Comparison of ENCODE assay signal across 11 cellular contexts in genomic region chr14:61720302-61720677, GRCh38. TPM values are rescaled to one million over a fixed set of nuclear protein-coding genes. Genes with fewer than 3 reads are reported as not detected.
DNase-seq lines count a peak whose midpoint lies in the region; ATAC-seq, FAIRE-seq and TF ChIP-seq lines count a peak whose summit lies in the region.
"Had no signal": no experiment of that assay in that cellular context is flagged by ENCODE, and none has a peak within 500 bp of the region (broad histone marks: within the 10 kb centered on the region; RNA-seq: fewer than 3 reads in every experiment).

No MANE protein-coding gene starts in this region.

- ATAC-seq in A549 (no peak), HepG2 (no peak), GM21381 (IDR thresholded peaks at IDR 0.05; ENCODE audit: unreplicated experiment) (no peak), GM19452 (IDR thresholded peaks at IDR 0.05; ENCODE audit: unreplicated experiment) (no peak)
- ATAC-seq in activated CD8-positive, alpha-beta T cell treated with anti-CD3 and anti-CD28 coated beads, Interleukin-2, amount 10 ng/mL, durations not matched to agents 7 days and 5 days = no peak

- H3K4me1 Mint-ChIP-seq in activated CD8-positive, alpha-beta T cell treated with anti-CD3 and anti-CD28 coated beads, Interleukin-2, amount 10 ng/mL, durations not matched to agents 7 days and 5 days (ENCODE audit: low read depth) = peaks cover 68% of the 10 kb centered on the region

- DNase-seq in A549 (ENCODE audit: low read depth in 1 of 2, low spot score in 1 of 2) (no peak), GM19239 (ENCODE audit: insufficient read length, low spot score) (no peak), HepG2 (ENCODE audit: low spot score) (no peak), colonic mucosa (no peak), MG63 (no peak)
- no peak for DNase-seq in activated CD8-positive, alpha-beta T cell treated with anti-CD3 and anti-CD28 coated beads, Interleukin-2, amount 10 ng/mL, durations not matched to agents 7 days and 5 days
- DNase-seq: dorsolateral prefrontal cortex, NCI-H1436 treated with DMSO at 0.1 percent for 48 hours, T1000 had no signal

- no peak for TF ChIP-seq RAD21 in A549 (conservative IDR thresholded peaks at IDR 0.05 in 1 of 2, IDR thresholded peaks at IDR 0.05 in 1 of 2)
- no peak for TF ChIP-seq RAD21 in HepG2 (CRISPR knock-in tag; IDR thresholded peaks at IDR 0.05)

- H3K27me3 ChIP-seq in HepG2 (ENCODE audit: control insufficient read depth in 1 of 2, insufficient read depth in 2 of 2, low read length in 2 of 2) = no peaks in the 10 kb centered on the region; a peak in 1 of 5 replicates
- H3K27me3 ChIP-seq in colonic mucosa = no peaks in the 10 kb centered on the region
- H3K27me3 ChIP-seq in MG63 = no peaks in the 10 kb centered on the region
- H3K27me3 ChIP-seq: dorsolateral prefrontal cortex had no signal

- no peak overlapping the region for H2AFZ ChIP-seq in HepG2 (ENCODE audit: low read length)

- no TSS peak for BruUV-seq in HepG2 (replicated peaks; lab: Mats Ljungman, UMichigan)

- H3K4me1 ChIP-seq in A549 = peaks cover 96% of the 10 kb centered on the region
- peaks cover 41% of the 10 kb centered on the region for H3K4me1 ChIP-seq in HepG2 (ENCODE audit: insufficient read depth, low read length)
- H3K4me1 ChIP-seq in colonic mucosa = no peaks in the 10 kb centered on the region

- H3K36me3 ChIP-seq in HepG2 (replicated peaks in 1 of 2; ENCODE audit: control insufficient read depth in 1 of 2, insufficient read depth in 2 of 2, low read length in 2 of 2) (peaks cover 6 to 36% of the 10 kb centered on the region in 2 experiments), colonic mucosa (no peaks in the 10 kb centered on the region), MG63 (peaks cover 23% of the 10 kb centered on the region)

- POLR2A ChIA-PET in A549 (lab: Yijun Ruan, JAX) = interaction anchor here (0.7 to 1.4 kb wide), 3 partner anchors 42 to 161 kb away, joined by 3 to 5 read pairs (median 5); partner anchors contain the start of gene SNAPC1
- POLR2A ChIA-PET in activated CD8-positive, alpha-beta T cell treated with anti-CD3 and anti-CD28 coated beads, Interleukin-2, amount 10 ng/mL, durations not matched to agents 7 days and 5 days (lab: Charles Lee) = interaction anchor here (0.9 to 2.2 kb wide), 5 partner anchors 21 to 167 kb away, joined by 3 to 11 read pairs (median 4); partner anchors contain the start of gene HIF1A
- POLR2A ChIA-PET in HepG2 (lab: Yijun Ruan, JAX) = no interaction called here

- WGBS in A549 (ENCODE audit: missing lambda C conversion rate) = 77% methylated on average over 9 of the region's 9 CpGs
- 96% methylated on average over 9 of the region's 9 CpGs for WGBS in HepG2 (ENCODE audit: low lambda C conversion rate)

- peak overlapping the region; percentile 20 for H3K4me3 Mint-ChIP-seq in activated CD8-positive, alpha-beta T cell treated with anti-CD3 and anti-CD28 coated beads, Interleukin-2, amount 10 ng/mL, durations not matched to agents 7 days and 5 days

- TF ChIP-seq EP300 in A549 (IDR thresholded peaks at IDR 0.05) (no peak), HepG2 (IDR thresholded peaks at IDR 0.05; ENCODE audit: low read depth in 2 of 2, low read length in 2 of 2) (no peak), HepG2 (CRISPR knock-in tag; IDR thresholded peaks at IDR 0.05; ENCODE audit: borderline replicate concordance) (no peak)

- H3K4me3 ChIP-seq in A549 (no peak overlapping the region), HepG2 (replicated peaks in 1 of 3; ENCODE audit: insufficient read depth in 1 of 3, low read depth in 2 of 3, low read length in 3 of 3) (no peak overlapping the region), colonic mucosa (no peak overlapping the region), MG63 (no peak overlapping the region)
- H3K4me3 ChIP-seq: dorsolateral prefrontal cortex had no signal

- intact Hi-C loops in HepG2 (cut with micrococcal nuclease; ENCODE audit: unreplicated experiment) (no loop called here), colonic mucosa (cut with DNase I) (no loop called here)

- TF ChIP-seq POLR2A in A549 (IDR thresholded peaks at IDR 0.05; ENCODE audit: low read length) (no peak), HepG2 (IDR thresholded peaks at IDR 0.05; ENCODE audit: insufficient read depth in 1 of 2, low read depth in 2 of 2, low read length in 2 of 2) (no peak)

- no peaks in the 10 kb centered on the region for H3K9me3 ChIP-seq in A549
- H3K9me3 ChIP-seq in HepG2 (ENCODE audit: low read length) = no peaks in the 10 kb centered on the region
- no peaks in the 10 kb centered on the region for H3K9me3 ChIP-seq in colonic mucosa
- H3K9me3 ChIP-seq in MG63 = no peaks in the 10 kb centered on the region

- no peak overlapping the region for H3K27ac ChIP-seq in A549
- H3K27ac ChIP-seq in HepG2 (ENCODE audit: extremely low read length, insufficient read depth, low read length) = no peak overlapping the region
- H3K27ac ChIP-seq in colonic mucosa = no peak overlapping the region

- CTCF ChIA-PET in A549 (lab: Yijun Ruan, JAX) = interaction anchor here (0.7 to 2.7 kb wide), 5 partner anchors 9 to 259 kb away, joined by 3 to 13 read pairs (median 5); no protein-coding TSS in a partner anchor
- CTCF ChIA-PET in activated CD8-positive, alpha-beta T cell treated with anti-CD3 and anti-CD28 coated beads, Interleukin-2, amount 10 ng/mL, durations not matched to agents 7 days and 5 days (lab: Charles Lee) = interaction anchor here (1.1 to 5.0 kb wide), 18 partner anchors 9 to 445 kb away, joined by 3 to 27 read pairs (median 5); no protein-coding TSS in a partner anchor
- CTCF ChIA-PET in HepG2 (lab: Yijun Ruan, JAX; ENCODE audit: low intra/inter-chr PET ratio, low total read pairs) = no interaction called here

- H3K79me2 ChIP-seq in HepG2 (ENCODE audit: insufficient read depth, low read length) = peaks cover 74% of the 10 kb centered on the region

- no peaks in the 10 kb centered on the region for H3K9me3 Mint-ChIP-seq in activated CD8-positive, alpha-beta T cell treated with anti-CD3 and anti-CD28 coated beads, Interleukin-2, amount 10 ng/mL, durations not matched to agents 7 days and 5 days (ENCODE audit: insufficient read depth)

- TF ChIP-seq CTCF in A549 (IDR thresholded peaks at IDR 0.05) (no peak), HepG2 (CRISPR knock-in tag; IDR thresholded peaks at IDR 0.05) (no peak), colonic mucosa (IDR thresholded peaks at IDR 0.05) (no peak)

- no peaks in the 10 kb centered on the region for H3K27me3 Mint-ChIP-seq in activated CD8-positive, alpha-beta T cell treated with anti-CD3 and anti-CD28 coated beads, Interleukin-2, amount 10 ng/mL, durations not matched to agents 7 days and 5 days (ENCODE audit: low read depth)

- H3K36me3 Mint-ChIP-seq in activated CD8-positive, alpha-beta T cell treated with anti-CD3 and anti-CD28 coated beads, Interleukin-2, amount 10 ng/mL, durations not matched to agents 7 days and 5 days (ENCODE audit: low read depth) = peaks cover 40% of the 10 kb centered on the region

- H3K27ac Mint-ChIP-seq in activated CD8-positive, alpha-beta T cell treated with anti-CD3 and anti-CD28 coated beads, Interleukin-2, amount 10 ng/mL, durations not matched to agents 7 days and 5 days = peak overlapping the region; percentile 56

- FAIRE-seq in A549 (lab: Jason Lieb, UNC) (no peak), GM19239 (lab: Jason Lieb, UNC) (peak; percentile 73), HepG2 (lab: Jason Lieb, UNC) (no peak)

- H3K9ac ChIP-seq in HepG2 (ENCODE audit: insufficient read depth, low read depth, low read length) (no peak overlapping the region), colonic mucosa (ENCODE audit: low read depth in 2 of 2, low read length in 2 of 2) (no peak overlapping the region)

- in situ Hi-C loops in HepG2 (cut with HindIII; ENCODE audit: extremely low pct_ligation_motif_present, low pct_unique_long_range_greater_than_20kb) = no loop called here

- peak overlapping the region; percentile 59 for H3K4me2 ChIP-seq in A549
- no peak overlapping the region for H3K4me2 ChIP-seq in HepG2 (ENCODE audit: low read depth, low read length)

- H4K20me1 ChIP-seq in HepG2 (ENCODE audit: insufficient read depth, low read length) = peaks cover 61% of the 10 kb centered on the region

RNA-seq across cellular contexts. Expression of gene HIF1A, which starts 25.0 kb away (rescaled TPM):
- polyA plus RNA-seq in A549 (2011; rRNA removed) (284 and 383 TPM in 2 replicates), A549 (2017; fragmentation: RNase III; extraction: RNeasy Plus Mini Kit Qiagen cat#74134 plus additional on column Dnase treatment) (280 to 397 TPM (median 391 TPM) in 3 replicates), HepG2 (2011; rRNA removed) (41.0 and 42.8 TPM in 2 replicates)
- polyA plus RNA-seq in A549 (2012; cell fraction: cytosol; rRNA removed) = 27.9 and 38.2 TPM in 2 replicates
- 38.2 and 49.4 TPM in 2 replicates for polyA plus RNA-seq in A549 (2012; cell fraction: nucleus; rRNA removed)
- 228 and 254 TPM in 2 replicates for polyA minus RNA-seq in A549 (2011; rRNA and poly(A)+ RNA removed)
- 100 to 1,000 TPM; 119 to 132 TPM for total RNA-seq in activated CD8-positive, alpha-beta T cell treated with anti-CD3 and anti-CD28 coated beads, Interleukin-2, amount 10 ng/mL, durations not matched to agents 7 days and 5 days
- total RNA-seq in HepG2 (2016; rRNA removed; fragmentation: Illumina TruSeq; extraction: Trizol) (126 and 211 TPM in 2 replicates), colonic mucosa (100 to 1,000 TPM in 1 of 2 donors, 10 to 100 TPM in 1; 99.1 to 128 TPM)
- 19.1 and 34.5 TPM in 2 replicates for total RNA-seq in HepG2 (2016; cell fraction: cytosol; rRNA removed; fragmentation: Illumina TruSeq; extraction: Trizol; ENCODE audit: low read depth)
- 123 and 189 TPM in 2 replicates for total RNA-seq in HepG2 (2016; cell fraction: insoluble cytoplasmic fraction; rRNA removed; fragmentation: Illumina TruSeq; extraction: Trizol)
- total RNA-seq in HepG2 (2016; cell fraction: membrane; rRNA removed; fragmentation: Illumina TruSeq; extraction: Trizol) = 36.2 and 39.8 TPM in 2 replicates
- 102 and 119 TPM in 2 replicates for total RNA-seq in HepG2 (2016; cell fraction: nucleus; rRNA removed; fragmentation: Illumina TruSeq; extraction: Trizol)
- 19.1 and 32.4 TPM in 2 replicates for polyA plus RNA-seq in HepG2 (2011; cell fraction: cytosol; rRNA removed)
- 26.9 and 40.5 TPM in 2 replicates for polyA plus RNA-seq in HepG2 (2011; cell fraction: nucleus; rRNA removed)
- 58.1 and 68.2 TPM in 2 replicates for polyA plus RNA-seq in HepG2 (2012)
- 3.1 and 3.4 TPM in 2 replicates for polyA plus RNA-seq in HepG2 (2016; cell fraction: cytosol; fragmentation: Illumina TruSeq; extraction: Trizol; ENCODE audit: low read depth)
- 155 and 156 TPM in 2 replicates for polyA plus RNA-seq in HepG2 (2016; cell fraction: insoluble cytoplasmic fraction; fragmentation: Illumina TruSeq; extraction: Trizol; ENCODE audit: low read depth)
- polyA plus RNA-seq in HepG2 (2016; cell fraction: membrane; fragmentation: Illumina TruSeq; extraction: Trizol; ENCODE audit: low read depth) = 11.9 and 12.5 TPM in 2 replicates
- 108 and 129 TPM in 2 replicates for polyA plus RNA-seq in HepG2 (2016; cell fraction: nucleus; fragmentation: Illumina TruSeq; extraction: Trizol; ENCODE audit: insufficient read depth, low read depth)
- polyA minus RNA-seq in HepG2 (2011; rRNA and poly(A)+ RNA removed; ENCODE audit: low replicate concordance) = 67.4 and 132 TPM in 2 replicates
- polyA minus RNA-seq in HepG2 (2011; cell fraction: cytosol; rRNA and poly(A)+ RNA removed) = 77.8 and 127 TPM in 2 replicates
- polyA minus RNA-seq in HepG2 (2011; cell fraction: nucleus; rRNA and poly(A)+ RNA removed) = 102 and 161 TPM in 2 replicates
- total RNA-seq in MG63 (2014; rRNA removed; shearing (Covaris generic); ENCODE audit: low replicate concordance) = 58.5 and 77.4 TPM in 2 replicates

RNA-seq across cellular contexts. Expression of gene SNAPC1, which starts 41.9 kb away (rescaled TPM):
- polyA plus RNA-seq in A549 (2011; rRNA removed) (15.2 and 30.5 TPM in 2 replicates), A549 (2017; fragmentation: RNase III; extraction: RNeasy Plus Mini Kit Qiagen cat#74134 plus additional on column Dnase treatment) (22.3 to 24.5 TPM (median 22.8 TPM) in 3 replicates), HepG2 (2011; rRNA removed) (1.9 and 2.6 TPM in 2 replicates)
- polyA plus RNA-seq in A549 (2012; cell fraction: cytosol; rRNA removed) = 4.7 and 5.9 TPM in 2 replicates
- polyA plus RNA-seq in A549 (2012; cell fraction: nucleus; rRNA removed) = 2.6 and 5.7 TPM in 2 replicates
- polyA minus RNA-seq in A549 (2011; rRNA and poly(A)+ RNA removed) = 2.7 and 3.6 TPM in 2 replicates
- 1 to 10 TPM; 6.4 to 6.5 TPM for total RNA-seq in activated CD8-positive, alpha-beta T cell treated with anti-CD3 and anti-CD28 coated beads, Interleukin-2, amount 10 ng/mL, durations not matched to agents 7 days and 5 days
- total RNA-seq in HepG2 (2016; rRNA removed; fragmentation: Illumina TruSeq; extraction: Trizol) (8.4 and 8.5 TPM in 2 replicates), colonic mucosa (1 to 10 TPM; 1.3 to 3.0 TPM)
- total RNA-seq in HepG2 (2016; cell fraction: cytosol; rRNA removed; fragmentation: Illumina TruSeq; extraction: Trizol; ENCODE audit: low read depth) = 1.9 and 2.3 TPM in 2 replicates
- total RNA-seq in HepG2 (2016; cell fraction: insoluble cytoplasmic fraction; rRNA removed; fragmentation: Illumina TruSeq; extraction: Trizol) = 8.4 and 8.6 TPM in 2 replicates
- total RNA-seq in HepG2 (2016; cell fraction: membrane; rRNA removed; fragmentation: Illumina TruSeq; extraction: Trizol) = 2.8 and 3.6 TPM in 2 replicates
- total RNA-seq in HepG2 (2016; cell fraction: nucleus; rRNA removed; fragmentation: Illumina TruSeq; extraction: Trizol) = 5.8 and 7.5 TPM in 2 replicates
- 1.0 and 1.8 TPM in 2 replicates for polyA plus RNA-seq in HepG2 (2011; cell fraction: cytosol; rRNA removed)
- 0.90 and 0.97 TPM in 2 replicates for polyA plus RNA-seq in HepG2 (2011; cell fraction: nucleus; rRNA removed)
- polyA plus RNA-seq in HepG2 (2012) = 3.8 and 4.8 TPM in 2 replicates
- polyA plus RNA-seq in HepG2 (2016; cell fraction: cytosol; fragmentation: Illumina TruSeq; extraction: Trizol; ENCODE audit: low read depth) = 0.49 and 0.59 TPM in 2 replicates
- 6.9 TPM in 2 replicates for polyA plus RNA-seq in HepG2 (2016; cell fraction: insoluble cytoplasmic fraction; fragmentation: Illumina TruSeq; extraction: Trizol; ENCODE audit: low read depth)
- polyA plus RNA-seq in HepG2 (2016; cell fraction: membrane; fragmentation: Illumina TruSeq; extraction: Trizol; ENCODE audit: low read depth) = 0.82 and 1.0 TPM in 2 replicates
- polyA plus RNA-seq in HepG2 (2016; cell fraction: nucleus; fragmentation: Illumina TruSeq; extraction: Trizol; ENCODE audit: insufficient read depth, low read depth) = 7.6 and 9.2 TPM in 2 replicates
- polyA minus RNA-seq in HepG2 (2011; rRNA and poly(A)+ RNA removed; ENCODE audit: low replicate concordance) = 0.24 and 1.2 TPM in 2 replicates
- polyA minus RNA-seq in HepG2 (2011; cell fraction: cytosol; rRNA and poly(A)+ RNA removed) = 2.5 and 2.7 TPM in 2 replicates
- polyA minus RNA-seq in HepG2 (2011; cell fraction: nucleus; rRNA and poly(A)+ RNA removed) = 2.6 and 4.0 TPM in 2 replicates
- total RNA-seq in MG63 (2014; rRNA removed; shearing (Covaris generic); ENCODE audit: low replicate concordance) = 10.8 and 11.0 TPM in 2 replicates
